Comparison of ENCODE assay signal across 12 cellular contexts in the genomic region with DNA sequence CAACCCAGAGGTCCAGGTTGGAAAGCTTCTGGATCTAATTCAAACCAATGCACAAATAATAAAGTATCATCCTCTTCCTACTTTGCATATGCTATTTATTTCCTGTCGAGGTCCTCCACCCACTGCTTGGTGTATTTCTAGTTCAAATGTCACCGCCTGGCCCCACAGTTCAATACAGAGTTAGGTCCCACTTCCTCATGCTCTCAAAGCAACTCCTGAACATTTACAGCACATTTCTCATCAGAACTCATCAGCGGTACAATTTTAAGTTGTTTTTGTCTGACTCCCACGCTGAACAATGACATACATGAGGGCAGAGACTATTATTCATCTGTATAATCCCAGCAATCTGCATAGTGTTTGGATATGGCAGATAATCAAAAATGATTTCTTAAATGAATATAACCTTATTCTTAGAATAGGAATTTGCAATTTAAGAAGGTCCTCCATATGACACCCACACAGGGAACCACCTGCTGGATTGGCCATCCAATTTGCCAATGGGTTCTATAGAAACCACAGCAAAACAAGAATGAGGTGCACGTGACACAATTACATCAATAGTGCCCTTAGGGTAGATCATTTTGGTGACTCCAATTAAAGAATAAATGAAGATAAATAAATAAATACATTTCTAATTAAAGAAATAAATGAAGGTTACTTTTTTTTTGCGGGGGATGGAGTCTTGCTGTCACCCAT. TPM values are rescaled to one million over a fixed set of nuclear protein-coding genes. Genes with fewer than 3 reads are reported as not detected.
DNase-seq lines count a peak whose midpoint lies in the region; ATAC-seq and TF ChIP-seq lines count a peak whose summit lies in the region.
"Had no signal": no experiment of that assay in that cellular context is flagged by ENCODE, and none has a peak within 500 bp of the region (broad histone marks: within the 10 kb centered on the region; RNA-seq: fewer than 3 reads in every experiment).

No MANE protein-coding gene starts in this region.

- peak overlapping the region; percentile 31 for H3K4me3 Mint-ChIP-seq in activated T-helper 1 cell treated with anti-CD3 and anti-CD28 coated beads, Interleukin-12 subunit alpha, Interleukin-12 subunit beta, Interleukin-2, Interleukin-4 antibody, amounts not matched to agents 30 ng/mL and 10 ng/mL and 1 ng/mL, durations not matched to agents 14 hours and 24 hours and 36 hours
- H3K4me3 Mint-ChIP-seq: H9 had no signal

- H3K4me1 Mint-ChIP-seq in activated T-helper 1 cell treated with anti-CD3 and anti-CD28 coated beads, Interleukin-12 subunit alpha, Interleukin-12 subunit beta, Interleukin-2, Interleukin-4 antibody, amounts not matched to agents 30 ng/mL and 10 ng/mL and 1 ng/mL, durations not matched to agents 14 hours and 24 hours and 36 hours (ENCODE audit: low read depth) = peaks cover 9% of the 10 kb centered on the region
- H3K4me1 Mint-ChIP-seq: H9 had no signal

- H3K36me3 Mint-ChIP-seq in activated T-helper 1 cell treated with anti-CD3 and anti-CD28 coated beads, Interleukin-12 subunit alpha, Interleukin-12 subunit beta, Interleukin-2, Interleukin-4 antibody, amounts not matched to agents 30 ng/mL and 10 ng/mL and 1 ng/mL, durations not matched to agents 14 hours and 24 hours and 36 hours (ENCODE audit: low read depth) = peaks cover 7% of the 10 kb centered on the region

- peak overlapping the region; percentile 15 for H3K27ac ChIP-seq in osteoblast (ENCODE audit: low read depth, low read length)

- no peak for TF ChIP-seq CTCF in osteoblast (IDR thresholded peaks at IDR 0.05; ENCODE audit: extremely low read depth, low read depth, low read length)

- H3K79me2 ChIP-seq in osteoblast (ENCODE audit: insufficient read depth, low read length) = no peaks in the 10 kb centered on the region

- no peak overlapping the region for H3K4me2 ChIP-seq in osteoblast (ENCODE audit: insufficient read depth, low read length)

- H3K9me3 Mint-ChIP-seq in activated T-helper 1 cell treated with anti-CD3 and anti-CD28 coated beads, Interleukin-12 subunit alpha, Interleukin-12 subunit beta, Interleukin-2, Interleukin-4 antibody, amounts not matched to agents 30 ng/mL and 10 ng/mL and 1 ng/mL, durations not matched to agents 14 hours and 24 hours and 36 hours = no peaks in the 10 kb centered on the region
- H3K9me3 Mint-ChIP-seq: H9 had no signal

- H3K36me3 ChIP-seq in osteoblast (ENCODE audit: insufficient read depth, low read length) = peaks cover 9% of the 10 kb centered on the region

- H3K27ac Mint-ChIP-seq in activated T-helper 1 cell treated with anti-CD3 and anti-CD28 coated beads, Interleukin-12 subunit alpha, Interleukin-12 subunit beta, Interleukin-2, Interleukin-4 antibody, amounts not matched to agents 30 ng/mL and 10 ng/mL and 1 ng/mL, durations not matched to agents 14 hours and 24 hours and 36 hours = peak overlapping the region; percentile 84

- peaks cover 3% of the 10 kb centered on the region for H3K4me1 ChIP-seq in osteoblast (ENCODE audit: insufficient read depth, low read length)

- no peaks in the 10 kb centered on the region for H3K9me3 ChIP-seq in osteoblast (ENCODE audit: low read depth, low read length)

- H3K27me3 Mint-ChIP-seq in activated T-helper 1 cell treated with anti-CD3 and anti-CD28 coated beads, Interleukin-12 subunit alpha, Interleukin-12 subunit beta, Interleukin-2, Interleukin-4 antibody, amounts not matched to agents 30 ng/mL and 10 ng/mL and 1 ng/mL, durations not matched to agents 14 hours and 24 hours and 36 hours (ENCODE audit: insufficient read depth) = no peaks in the 10 kb centered on the region

- peak; percentile 56 for ATAC-seq in HG03159 (IDR thresholded peaks at IDR 0.05; ENCODE audit: unreplicated experiment)
- no peak for ATAC-seq in left ventricle myocardium superior

- H4K20me1 ChIP-seq in osteoblast (ENCODE audit: insufficient read depth, low read length) = no peaks in the 10 kb centered on the region

- H3K4me3 ChIP-seq in osteoblast (ENCODE audit: insufficient read depth, low read length) = no peak overlapping the region

- no peak overlapping the region for H2AFZ ChIP-seq in osteoblast (ENCODE audit: low read length)

- H3K27me3 ChIP-seq in osteoblast (ENCODE audit: insufficient read depth, low read length) = no peaks in the 10 kb centered on the region

- intact Hi-C loops in activated T-helper 1 cell treated with anti-CD3 and anti-CD28 coated beads, Interleukin-12 subunit alpha, Interleukin-12 subunit beta, Interleukin-2, Interleukin-4 antibody, amounts not matched to agents 30 ng/mL and 10 ng/mL and 1 ng/mL, durations not matched to agents 14 hours and 24 hours and 36 hours (cut with micrococcal nuclease) = no loop called here
- intact Hi-C loops in left ventricle myocardium superior (cut with micrococcal nuclease) = loop anchor here (10.0 kb wide), 2 partner anchors 80 to 330 kb away; no protein-coding TSS in a partner anchor

- DNase-seq in SIG-M5 treated with dmso at 0.1 percent for 504 hours (lab: John Stamatoyannopoulos, UW; ENCODE audit: unreplicated experiment) (peak; percentile 18), SIG-M5 (lab: John Stamatoyannopoulos, UW) (no peak), osteoblast (ENCODE audit: insufficient read length, low spot score, missing footprints) (no peak), amniotic stem cell (lab: John Stamatoyannopoulos, UW) (no peak), left ventricle myocardium superior (no peak)
- no peak for DNase-seq in activated T-helper 1 cell treated with anti-CD3 and anti-CD28 coated beads, Interleukin-12 subunit alpha, Interleukin-12 subunit beta, Interleukin-2, Interleukin-4 antibody, amounts not matched to agents 30 ng/mL and 10 ng/mL and 1 ng/mL, durations not matched to agents 14 hours and 24 hours and 36 hours (ENCODE audit: low spot score)
- DNase-seq in effector CD8-positive, alpha-beta T cell (lab: John Stamatoyannopoulos, UW) = no peak
- DNase-seq: 8988T, DND-41, erythroblast, H9 had no signal

RNA-seq across cellular contexts. Expression of a gene that starts 54.3 kb away (rescaled TPM):
- total RNA-seq in activated T-helper 1 cell treated with anti-CD3 and anti-CD28 coated beads, Interleukin-12 subunit alpha, Interleukin-12 subunit beta, Interleukin-2, Interleukin-4 antibody, amounts not matched to agents 30 ng/mL and 10 ng/mL and 1 ng/mL, durations not matched to agents 14 hours and 24 hours and 36 hours = 29.4 and 34.0 TPM in 2 replicates
- 16.3 and 17.7 TPM in 2 replicates for total RNA-seq in osteoblast
- 3.3 TPM for total RNA-seq in left ventricle myocardium superior
